21 cellular contexts compared by ENCODE assay signal in genomic region chr15:64156652-64157331, GRCh38. TPM values are rescaled to one million over a fixed set of nuclear protein-coding genes. Genes with fewer than 3 reads are reported as not detected.
DNase-seq lines count a peak whose midpoint lies in the region; ATAC-seq, FAIRE-seq and TF ChIP-seq lines count a peak whose summit lies in the region.
"Had no signal": no experiment of that assay in that cellular context is flagged by ENCODE, and none has a peak within 500 bp of the region (broad histone marks: within the 10 kb centered on the region; RNA-seq: fewer than 3 reads in every experiment).

No MANE protein-coding gene starts in this region.

- peak; percentile 61 for DNase-seq in Karpas-422
- DNase-seq in chondrocyte (ENCODE audit: low spot score): no peak
- peak; percentile 38 for DNase-seq in myocyte (ENCODE audit: low read depth)
- no peak for DNase-seq in NCI-H1092 (lab: John Stamatoyannopoulos, UW)
- no peak for DNase-seq in GM19239 (ENCODE audit: insufficient read length, low spot score)
- DNase-seq: activated CD4-positive, CD25-positive, alpha-beta regulatory T cell; activated gamma-delta T cell treated with Interleukin-2 at 50 U/mL for 16 hours; COR-L47; H7; NCI-H1436 treated with DMSO at 0.1 percent for 48 hours; NCI-H2171; NCI-H69; psoas muscle; testis had no signal

- H3K36me3 ChIP-seq in BLaER1 treated with 17β-estradiol and CSF1 and Interleukin-3, amounts not matched to agents 10 nM and 100 nM: peaks cover 75 to 82% (median 78%) of the 10 kb centered on the region in 11 experiments
- H3K36me3 ChIP-seq in Karpas-422 (ENCODE audit: insufficient read depth, low read length): peaks cover 33% of the 10 kb centered on the region
- H3K36me3 ChIP-seq: neural progenitor cell had no signal

- H3K4me2 ChIP-seq in BLaER1 treated with 17β-estradiol and CSF1 and Interleukin-3, amounts not matched to agents 10 nM and 100 nM: peak overlapping the region in 3 of 11 experiments; percentile 4 to 18 (median 10); a peak in 2 of 22 replicates
- H3K4me2 ChIP-seq in Karpas-422 (ENCODE audit: low read depth, low read length, poor library complexity, severe bottlenecking): no peak overlapping the region
- H3K4me2 ChIP-seq: neural progenitor cell had no signal

- no peak for ATAC-seq in HG03432 (IDR thresholded peaks at IDR 0.05; ENCODE audit: unreplicated experiment)
- no peak for ATAC-seq in HG02610 (IDR thresholded peaks at IDR 0.05; ENCODE audit: unreplicated experiment)
- ATAC-seq: psoas muscle had no signal

- no peak overlapping the region for H3K4me3 ChIP-seq in BLaER1 treated with 17β-estradiol and CSF1 and Interleukin-3, amounts not matched to agents 10 nM and 100 nM
- no peak overlapping the region for H3K4me3 ChIP-seq in Karpas-422 (ENCODE audit: low read length)
- H3K4me3 ChIP-seq: neural progenitor cell, psoas muscle, testis had no signal

- H3K4me1 ChIP-seq in BLaER1 treated with 17β-estradiol and CSF1 and Interleukin-3, amounts not matched to agents 10 nM and 100 nM: peaks cover 53 to 89% (median 73%) of the 10 kb centered on the region in 10 experiments
- H3K4me1 ChIP-seq in Karpas-422 (ENCODE audit: low read length): peaks cover 60% of the 10 kb centered on the region

- peaks cover 0 to 14% (median 0%) of the 10 kb centered on the region in 11 experiments; a peak in 5 of 22 replicates for H3K27me3 ChIP-seq in BLaER1 treated with 17β-estradiol and CSF1 and Interleukin-3, amounts not matched to agents 10 nM and 100 nM
- no peaks in the 10 kb centered on the region for H3K27me3 ChIP-seq in Karpas-422 (ENCODE audit: low read length)
- H3K27me3 ChIP-seq: testis had no signal

- H3K9me3 ChIP-seq in BLaER1 treated with 17β-estradiol and CSF1 and Interleukin-3, amounts not matched to agents 10 nM and 100 nM (replicated peaks in 1 of 11): no peaks in the 10 kb centered on the region
- no peaks in the 10 kb centered on the region for H3K9me3 ChIP-seq in Karpas-422 (ENCODE audit: low read length)
- H3K9me3 ChIP-seq: psoas muscle, testis had no signal

- peak overlapping the region in 8 of 11 experiments; percentile 17 to 92 (median 39); a peak in 12 of 22 replicates for H3K9ac ChIP-seq in BLaER1 treated with 17β-estradiol and CSF1 and Interleukin-3, amounts not matched to agents 10 nM and 100 nM
- H3K9ac ChIP-seq in Karpas-422 (ENCODE audit: low read length): no peak overlapping the region
- H3K9ac ChIP-seq: neural progenitor cell had no signal

- peak overlapping the region; percentile 17 for H3K27ac Mint-ChIP-seq in chondrocyte (ENCODE audit: unreplicated experiment)
- H3K27ac Mint-ChIP-seq: neural progenitor cell; T-helper 1 cell treated with Interleukin-12 subunit alpha and Interleukin-12 subunit beta and Interleukin-4 antibody, amounts not matched to agents 30 μg/mL and 1 μg/mL, for 36 hours had no signal

- no peaks in the 10 kb centered on the region for H3K27me3 Mint-ChIP-seq in chondrocyte (ENCODE audit: low read depth)

- H4K20me1 ChIP-seq in BLaER1 treated with 17β-estradiol and CSF1 and Interleukin-3, amounts not matched to agents 10 nM and 100 nM: peaks cover 76 to 100% (median 82%) of the 10 kb centered on the region in 11 experiments; a peak in 21 of 22 replicates
- H4K20me1 ChIP-seq in Karpas-422 (ENCODE audit: insufficient read depth, low read depth, low read length): peaks cover 16% of the 10 kb centered on the region; the same call in 1 of the 2 replicates

- TF ChIP-seq CTCF in chondrocyte (IDR thresholded peaks at IDR 0.05): no peak

- H3K9me2 ChIP-seq in Karpas-422 (replicated peaks; ENCODE audit: insufficient read depth, low read length): no peaks in the 10 kb centered on the region

- no peak for FAIRE-seq in GM19239 (lab: Jason Lieb, UNC)

- H2AFZ ChIP-seq in Karpas-422 (ENCODE audit: low read length): no peak overlapping the region
- H2AFZ ChIP-seq: neural progenitor cell had no signal

- no peak overlapping the region for H3K4me3 Mint-ChIP-seq in chondrocyte (ENCODE audit: unreplicated experiment)
- H3K4me3 Mint-ChIP-seq: T-helper 1 cell treated with Interleukin-12 subunit alpha and Interleukin-12 subunit beta and Interleukin-4 antibody, amounts not matched to agents 30 μg/mL and 1 μg/mL, for 36 hours had no signal

- peaks cover 14% of the 10 kb centered on the region for H3K79me2 ChIP-seq in Karpas-422 (ENCODE audit: low read length)

- H3K4me1 Mint-ChIP-seq in chondrocyte (ENCODE audit: low read depth): peaks cover 32% of the 10 kb centered on the region

- no peaks in the 10 kb centered on the region for H3K9me3 Mint-ChIP-seq in chondrocyte (ENCODE audit: low read depth)
- H3K9me3 Mint-ChIP-seq: neural progenitor cell; T-helper 1 cell treated with Interleukin-12 subunit alpha and Interleukin-12 subunit beta and Interleukin-4 antibody, amounts not matched to agents 30 μg/mL and 1 μg/mL, for 36 hours had no signal

- H3K27ac ChIP-seq in BLaER1 treated with 17β-estradiol and CSF1 and Interleukin-3, amounts not matched to agents 10 nM and 100 nM: peak overlapping the region in 3 of 11 experiments; percentile 9 to 14 (median 13); a peak in 3 of 22 replicates
- H3K27ac ChIP-seq in Karpas-422 (ENCODE audit: low read length): peak overlapping the region; percentile 43; the same call in 1 of the 2 replicates
- H3K27ac ChIP-seq: neural progenitor cell, psoas muscle, testis had no signal

- peaks cover 42% of the 10 kb centered on the region for H3K36me3 Mint-ChIP-seq in chondrocyte (ENCODE audit: low read depth)

RNA-seq across cellular contexts. Expression of gene SNX22, which starts 5.3 kb away (rescaled TPM):
- 51.5 and 71.4 TPM in 2 replicates for total RNA-seq in Karpas-422 (2014; rRNA removed; shearing (Covaris generic); ENCODE audit: low replicate concordance)
- 0.15 to 0.28 TPM (median 0.27 TPM) in 3 replicates for total RNA-seq in chondrocyte
- total RNA-seq in myocyte: 0.16 TPM in 1 of 2 replicates, not detected in the other
- polyA plus RNA-seq in myocyte (2012): 2.0 TPM
- total RNA-seq: Daoy had no signal
- polyA plus RNA-seq: fibroblast of lung had no signal

RNA-seq across cellular contexts. Expression of gene PPIB, which starts 6.0 kb away (rescaled TPM):
- 165 and 257 TPM in 2 replicates for total RNA-seq in Karpas-422 (2014; rRNA removed; shearing (Covaris generic); ENCODE audit: low replicate concordance)
- total RNA-seq in chondrocyte (706 to 1,018 TPM (median 713 TPM) in 3 replicates), myocyte (215 and 241 TPM in 2 replicates)
- polyA plus RNA-seq in myocyte (2012): 814 TPM

Comparison
In these comparisons a context has a peak if more than half of its experiments do, and no peak if none do; other contexts are left out.
1. DNase-seq: peak in Karpas-422 (single experiment) and myocyte (single experiment); none in chondrocyte (single experiment), NCI-H1092 (single experiment) and GM19239 (single experiment).
2. RNA of gene SNX22, which starts 5.3 kb away (total RNA-seq): 51.5 to 71.4 TPM in Karpas-422; 0.16 TPM in myocyte and 0.15 to 0.28 TPM in chondrocyte; every median in the first group is over 10 times any median in the second.